In genomic region chr11:1772270-1773130, GRCh38 we compare ENCODE assay signal across 8 cellular contexts. TPM values are rescaled to one million over a fixed set of nuclear protein-coding genes. Genes with fewer than 3 reads are reported as not detected.
A peak's percentile ranks its signal among the peaks of the same experiment; 100 is the strongest.
DNase-seq lines count a peak whose midpoint lies in the region; ATAC-seq and TF ChIP-seq lines count a peak whose summit lies in the region.

No MANE protein-coding gene starts in this region.

- no peak for TF ChIP-seq POLR2A in upper lobe of left lung (IDR thresholded peaks at IDR 0.05)

- H3K36me3 ChIP-seq in CD8-positive, alpha-beta T cell (ENCODE audit: insufficient read depth, low read length) = no peaks in the 10 kb centered on the region
- H3K36me3 ChIP-seq in MG63 = no peaks in the 10 kb centered on the region
- no peaks in the 10 kb centered on the region for H3K36me3 ChIP-seq in upper lobe of left lung

- POLR2A ChIA-PET in CD8-positive, alpha-beta T cell (lab: Charles Lee) = no interaction called here

- H3K27me3 ChIP-seq in CD8-positive, alpha-beta T cell (ENCODE audit: insufficient read depth, low read length) = no peaks in the 10 kb centered on the region
- no peaks in the 10 kb centered on the region for H3K27me3 ChIP-seq in MG63
- no peaks in the 10 kb centered on the region for H3K27me3 ChIP-seq in upper lobe of left lung

- H3K4me3 Mint-ChIP-seq in CD8-positive, alpha-beta T cell = peak overlapping the region; percentile 17
- peak overlapping the region; percentile 73 for H3K4me3 Mint-ChIP-seq in activated CD4-positive, alpha-beta T cell treated with anti-CD3 and anti-CD28 coated beads, Interleukin-2, amount 10 ng/mL, durations not matched to agents 24 days and 14 days
- peak overlapping the region; percentile 75 to 79 for H3K4me3 Mint-ChIP-seq in effector memory CD8-positive, alpha-beta T cell
- H3K4me3 Mint-ChIP-seq in natural killer cell treated with Interleukin-12 subunit alpha and Interleukin-12 subunit beta and Interleukin-15 and Interleukin-18, amount 100 ng/mL, for 72 hours = peak overlapping the region; percentile 80

- H3K4me1 Mint-ChIP-seq in CD8-positive, alpha-beta T cell (ENCODE audit: low read depth) = peaks cover 17% of the 10 kb centered on the region
- H3K4me1 Mint-ChIP-seq in activated CD4-positive, alpha-beta T cell treated with anti-CD3 and anti-CD28 coated beads, Interleukin-2, amount 10 ng/mL, durations not matched to agents 24 days and 14 days = peaks cover 21% of the 10 kb centered on the region
- H3K4me1 Mint-ChIP-seq in effector memory CD8-positive, alpha-beta T cell (ENCODE audit: low read depth in 2 of 2) = peaks cover 19 to 29% of the 10 kb centered on the region in 2 donors
- H3K4me1 Mint-ChIP-seq in natural killer cell treated with Interleukin-12 subunit alpha and Interleukin-12 subunit beta and Interleukin-15 and Interleukin-18, amount 100 ng/mL, for 72 hours (ENCODE audit: low read depth in 2 of 2) = peaks cover 54 to 58% of the 10 kb centered on the region in 2 donors

- no peak overlapping the region for H3K4me3 ChIP-seq in CD8-positive, alpha-beta T cell (ENCODE audit: low read depth, low read length)
- no peak overlapping the region for H3K4me3 ChIP-seq in MG63
- no peak overlapping the region for H3K4me3 ChIP-seq in upper lobe of left lung

- no peak overlapping the region for H3K27ac ChIP-seq in CD8-positive, alpha-beta T cell (ENCODE audit: low read depth, low read length)
- peak overlapping the region; percentile 65 to 84 (median 76) for H3K27ac ChIP-seq in upper lobe of left lung

- no peaks in the 10 kb centered on the region for H3K36me3 Mint-ChIP-seq in CD8-positive, alpha-beta T cell
- H3K36me3 Mint-ChIP-seq in activated CD4-positive, alpha-beta T cell treated with anti-CD3 and anti-CD28 coated beads, Interleukin-2, amount 10 ng/mL, durations not matched to agents 24 days and 14 days (ENCODE audit: low read depth) = no peaks in the 10 kb centered on the region
- peaks cover 11% of the 10 kb centered on the region for H3K36me3 Mint-ChIP-seq in effector memory CD8-positive, alpha-beta T cell (ENCODE audit: insufficient read depth)
- no peaks in the 10 kb centered on the region for H3K36me3 Mint-ChIP-seq in natural killer cell treated with Interleukin-12 subunit alpha and Interleukin-12 subunit beta and Interleukin-15 and Interleukin-18, amount 100 ng/mL, for 72 hours

- peaks cover 11% of the 10 kb centered on the region for H3K4me1 ChIP-seq in CD8-positive, alpha-beta T cell (ENCODE audit: insufficient read depth, low read length)
- peaks cover 10 to 22% (median 18%) of the 10 kb centered on the region in 4 donors for H3K4me1 ChIP-seq in upper lobe of left lung

- DNase-seq in CD8-positive, alpha-beta T cell = peak in 3 of 7 experiments; percentile 45 to 61 (median 57)
- peak; percentile 93 for DNase-seq in MG63
- DNase-seq in activated CD4-positive, alpha-beta T cell treated with anti-CD3 and anti-CD28 coated beads, Interleukin-2, amount 10 ng/mL, durations not matched to agents 24 days and 14 days = peak; percentile 81
- DNase-seq in effector memory CD8-positive, alpha-beta T cell = peak; percentile 30 to 49 (median 38)
- DNase-seq in natural killer cell treated with Interleukin-12 subunit alpha and Interleukin-12 subunit beta and Interleukin-15 and Interleukin-18, amount 100 ng/mL, for 72 hours (ENCODE audit: low spot score) = peak; percentile 86
- DNase-seq in upper lobe of left lung = peak in 1 of 2 donors; percentile 90

- TF ChIP-seq CTCF in CD8-positive, alpha-beta T cell (IDR thresholded peaks at IDR 0.05) = no peak
- no peak for TF ChIP-seq CTCF in upper lobe of left lung (IDR thresholded peaks at IDR 0.05)

- CTCF ChIA-PET in CD8-positive, alpha-beta T cell (lab: Charles Lee) = interaction anchor here (0.6 to 3.8 kb wide), 5 partner anchors 15 to 79 kb away, joined by 3 to 24 read pairs (median 10); no protein-coding TSS in a partner anchor

- no peaks in the 10 kb centered on the region for H3K9me3 ChIP-seq in CD8-positive, alpha-beta T cell (ENCODE audit: low read length)
- H3K9me3 ChIP-seq in MG63 (no peaks in the 10 kb centered on the region), upper lobe of left lung (peaks cover 0 to 3% (median 0%) of the 10 kb centered on the region in 4 donors)

- WGBS in upper lobe of left lung, 2 donors = 21 to 38% methylated on average over 9 to 14 of the region's 15 CpGs

- H3K9me3 Mint-ChIP-seq in CD8-positive, alpha-beta T cell = no peaks in the 10 kb centered on the region
- H3K9me3 Mint-ChIP-seq in activated CD4-positive, alpha-beta T cell treated with anti-CD3 and anti-CD28 coated beads, Interleukin-2, amount 10 ng/mL, durations not matched to agents 24 days and 14 days = no peaks in the 10 kb centered on the region
- H3K9me3 Mint-ChIP-seq in effector memory CD8-positive, alpha-beta T cell = no peaks in the 10 kb centered on the region
- peaks cover under 1% of the 10 kb centered on the region for H3K9me3 Mint-ChIP-seq in natural killer cell treated with Interleukin-12 subunit alpha and Interleukin-12 subunit beta and Interleukin-15 and Interleukin-18, amount 100 ng/mL, for 72 hours

- peak; percentile 90 for ATAC-seq in CD8-positive, alpha-beta T cell
- ATAC-seq in effector memory CD8-positive, alpha-beta T cell (replicated peaks) = peak; percentile 90
- peak; percentile 92 to 93 for ATAC-seq in natural killer cell treated with Interleukin-12 subunit alpha and Interleukin-12 subunit beta and Interleukin-15 and Interleukin-18, amount 100 ng/mL, for 72 hours
- ATAC-seq in upper lobe of left lung (ENCODE audit: low FRiP score in 2 of 2) (peak; percentile 92 to 95), GM18511 (IDR thresholded peaks at IDR 0.05; ENCODE audit: unreplicated experiment) (no peak), GM18867 (IDR thresholded peaks at IDR 0.05; ENCODE audit: unreplicated experiment) (no peak)

- peak overlapping the region; percentile 19 for H3K27ac Mint-ChIP-seq in CD8-positive, alpha-beta T cell
- H3K27ac Mint-ChIP-seq in activated CD4-positive, alpha-beta T cell treated with anti-CD3 and anti-CD28 coated beads, Interleukin-2, amount 10 ng/mL, durations not matched to agents 24 days and 14 days = peak overlapping the region; percentile 82
- peak overlapping the region; percentile 73 to 83 for H3K27ac Mint-ChIP-seq in effector memory CD8-positive, alpha-beta T cell
- H3K27ac Mint-ChIP-seq in natural killer cell treated with Interleukin-12 subunit alpha and Interleukin-12 subunit beta and Interleukin-15 and Interleukin-18, amount 100 ng/mL, for 72 hours = peak overlapping the region; percentile 95 to 96

- H3K27me3 Mint-ChIP-seq in CD8-positive, alpha-beta T cell (ENCODE audit: low read depth) = no peaks in the 10 kb centered on the region
- peaks cover 7% of the 10 kb centered on the region for H3K27me3 Mint-ChIP-seq in activated CD4-positive, alpha-beta T cell treated with anti-CD3 and anti-CD28 coated beads, Interleukin-2, amount 10 ng/mL, durations not matched to agents 24 days and 14 days
- no peaks in the 10 kb centered on the region for H3K27me3 Mint-ChIP-seq in effector memory CD8-positive, alpha-beta T cell
- H3K27me3 Mint-ChIP-seq in natural killer cell treated with Interleukin-12 subunit alpha and Interleukin-12 subunit beta and Interleukin-15 and Interleukin-18, amount 100 ng/mL, for 72 hours = no peaks in the 10 kb centered on the region

- no peak for TF ChIP-seq EP300 in upper lobe of left lung (IDR thresholded peaks at IDR 0.05)

- intact Hi-C loops in CD8-positive, alpha-beta T cell (cut with DNase I, micrococcal nuclease) = loop anchor here (2.0 to 5.0 kb wide), 2 partner anchors 80 kb away; no protein-coding TSS in a partner anchor
- intact Hi-C loops in activated CD4-positive, alpha-beta T cell treated with anti-CD3 and anti-CD28 coated beads, Interleukin-2, amount 10 ng/mL, durations not matched to agents 24 days and 14 days (cut with micrococcal nuclease) = no loop called here

RNA-seq across cellular contexts. Expression of gene CTSD, which starts 8.8 kb away (rescaled TPM):
- total RNA-seq in CD8-positive, alpha-beta T cell = 10 to 100 TPM; 54.3 to 57.9 TPM
- total RNA-seq in MG63 (2014; rRNA removed; shearing (Covaris generic); ENCODE audit: low replicate concordance) = 201 and 234 TPM in 2 replicates
- 59.8 and 66.1 TPM in 2 replicates for total RNA-seq in activated CD4-positive, alpha-beta T cell treated with anti-CD3 and anti-CD28 coated beads, Interleukin-2, amount 10 ng/mL, durations not matched to agents 24 days and 14 days
- total RNA-seq in natural killer cell treated with Interleukin-12 subunit alpha and Interleukin-12 subunit beta and Interleukin-15 and Interleukin-18, amount 100 ng/mL, for 72 hours = 100 to 1,000 TPM; 350 to 592 TPM
- total RNA-seq in upper lobe of left lung = 1,000 to 10,000 TPM in 5 of 6 donors, 100 to 1,000 TPM in 1; 993 to 3,355 (median 2,221) TPM

RNA-seq across cellular contexts. Expression of gene IFITM10, which starts 22.1 kb away (rescaled TPM):
- 1 to 10 TPM; 1.1 to 1.7 TPM for total RNA-seq in CD8-positive, alpha-beta T cell
- 0.03 and 1.8 TPM in 2 replicates for total RNA-seq in MG63 (2014; rRNA removed; shearing (Covaris generic); ENCODE audit: low replicate concordance)
- 0.12 and 0.14 TPM in 2 replicates for total RNA-seq in activated CD4-positive, alpha-beta T cell treated with anti-CD3 and anti-CD28 coated beads, Interleukin-2, amount 10 ng/mL, durations not matched to agents 24 days and 14 days
- total RNA-seq in natural killer cell treated with Interleukin-12 subunit alpha and Interleukin-12 subunit beta and Interleukin-15 and Interleukin-18, amount 100 ng/mL, for 72 hours = 1 to 10 TPM; 2.3 to 8.1 TPM
- 10 to 100 TPM in 4 of 6 donors, 1 to 10 TPM in 2; 8.7 to 28.3 (median 14.2) TPM for total RNA-seq in upper lobe of left lung

Comparison
In these comparisons a context has a peak if more than half of its experiments do, and no peak if none do; other contexts are left out.
1. ATAC-seq: peak in CD8-positive, alpha-beta T cell (single experiment), effector memory CD8-positive, alpha-beta T cell (single experiment), natural killer cell treated with Interleukin-12 subunit alpha and Interleukin-12 subunit beta and Interleukin-15 and Interleukin-18, amount 100 ng/mL, for 72 hours (2 of 2) and upper lobe of left lung (2 of 2); none in GM18511 (single experiment) and GM18867 (single experiment).
2. H3K27ac Mint-ChIP-seq: peak in every context shown above with its lines; median percentile 96 in natural killer cell treated with Interleukin-12 subunit alpha and Interleukin-12 subunit beta and Interleukin-15 and Interleukin-18, amount 100 ng/mL, for 72 hours; 82 in activated CD4-positive, alpha-beta T cell treated with anti-CD3 and anti-CD28 coated beads, Interleukin-2, amount 10 ng/mL, durations not matched to agents 24 days and 14 days; 78 in effector memory CD8-positive, alpha-beta T cell; 19 in CD8-positive, alpha-beta T cell.
3. H3K4me3 Mint-ChIP-seq: peak in every context shown above with its lines; median percentile 80 in natural killer cell treated with Interleukin-12 subunit alpha and Interleukin-12 subunit beta and Interleukin-15 and Interleukin-18, amount 100 ng/mL, for 72 hours; 77 in effector memory CD8-positive, alpha-beta T cell; 73 in activated CD4-positive, alpha-beta T cell treated with anti-CD3 and anti-CD28 coated beads, Interleukin-2, amount 10 ng/mL, durations not matched to agents 24 days and 14 days; 17 in CD8-positive, alpha-beta T cell.